15 cellular contexts compared by ENCODE assay signal in genomic region chr4:176302283-176303275, GRCh38. TPM values are rescaled to one million over a fixed set of nuclear protein-coding genes. Genes with fewer than 3 reads are reported as not detected.
DNase-seq lines count a peak whose midpoint lies in the region; TF ChIP-seq lines count a peak whose summit lies in the region.
"Had no signal": no experiment of that assay in that cellular context is flagged by ENCODE, and none has a peak within 500 bp of the region (broad histone marks: within the 10 kb centered on the region; RNA-seq: fewer than 3 reads in every experiment).

No MANE protein-coding gene starts in this region.

- no peak for TF ChIP-seq CTCF in SK-N-SH (IDR thresholded peaks at IDR 0.05)

- CTCF ChIA-PET in SK-N-SH (lab: Yijun Ruan, JAX) = interaction anchor here (0.7 to 1.3 kb wide), 2 partner anchors 10 to 30 kb away, joined by 3 to 5 read pairs; no protein-coding TSS in a partner anchor

- no peak overlapping the region for H2AFZ ChIP-seq in SK-N-SH (ENCODE audit: low read depth)

- H4K20me1 ChIP-seq in SK-N-SH (ENCODE audit: insufficient read depth) = no peaks in the 10 kb centered on the region

- no peaks in the 10 kb centered on the region for H3K36me3 ChIP-seq in SK-N-SH (replicated peaks in 1 of 2; ENCODE audit: control insufficient read depth in 1 of 2, insufficient read depth in 2 of 2, low read length in 1 of 2)
- H3K36me3 ChIP-seq in skeletal muscle satellite cell (ENCODE audit: insufficient read depth, low read length) = no peaks in the 10 kb centered on the region

- H3F3A ChIP-seq in SK-N-SH (replicated peaks; ENCODE audit: insufficient read depth) = peaks cover 5% of the 10 kb centered on the region

- H3K4me2 ChIP-seq in SK-N-SH = peak overlapping the region; percentile 4; the same call in 1 of the 2 replicates
- peak overlapping the region; percentile 39 for H3K4me2 ChIP-seq in skeletal muscle satellite cell (ENCODE audit: low read length)

- H3K9me3 ChIP-seq in SK-N-SH = no peaks in the 10 kb centered on the region
- H3K9me3 ChIP-seq in skeletal muscle satellite cell (replicated peaks; ENCODE audit: low read length) = no peaks in the 10 kb centered on the region

- WGBS in SK-N-SH (ENCODE audit: low lambda C conversion rate) = 37% methylated on average over 2 of the region's 2 CpGs

- H3K27me3 ChIP-seq in SK-N-SH (ENCODE audit: insufficient read depth) (no peaks in the 10 kb centered on the region), skeletal muscle satellite cell (ENCODE audit: control insufficient read depth, insufficient read depth, low read length) (no peaks in the 10 kb centered on the region)

- no peaks in the 10 kb centered on the region for H3K9me2 ChIP-seq in SK-N-SH

- H3K79me2 ChIP-seq in SK-N-SH (ENCODE audit: insufficient read depth) = no peaks in the 10 kb centered on the region

- H3K4me3 ChIP-seq in SK-N-SH (ENCODE audit: low read depth in 2 of 2, low read length in 1 of 2) (no peak overlapping the region), skeletal muscle satellite cell (ENCODE audit: low read length) (no peak overlapping the region)

- peak overlapping the region; percentile 34 to 54; a peak in 3 of 4 replicates for H3K27ac ChIP-seq in SK-N-SH (ENCODE audit: low read depth in 2 of 2, low read length in 1 of 2)
- H3K27ac ChIP-seq: 22Rv1 had no signal

- no peak for TF ChIP-seq RAD21 in SK-N-SH (IDR thresholded peaks at IDR 0.05; ENCODE audit: low read length)

- POLR2A ChIA-PET in SK-N-SH (lab: Yijun Ruan, JAX) = no interaction called here

- TF ChIP-seq EP300 in SK-N-SH (IDR thresholded peaks at IDR 0.05; ENCODE audit: borderline replicate concordance in 1 of 2, low read depth in 1 of 2, low read length in 1 of 2) = peak; percentile 15 to 90; a peak in 2 of 4 replicates

- H3K9ac ChIP-seq in SK-N-SH = no peak overlapping the region
- H3K9ac ChIP-seq in skeletal muscle satellite cell (ENCODE audit: low read depth, low read length) = no peak overlapping the region

- H3K4me1 ChIP-seq in SK-N-SH (ENCODE audit: control insufficient read depth in 1 of 2, insufficient read depth in 2 of 2, low read depth in 1 of 2, low read length in 1 of 2) (peaks cover 0 to 12% of the 10 kb centered on the region in 2 experiments; a peak in 1 of 4 replicates), skeletal muscle satellite cell (ENCODE audit: control insufficient read depth, insufficient read depth, low read length) (peaks cover 11% of the 10 kb centered on the region)

- DNase-seq in NCI-H82 (lab: John Stamatoyannopoulos, UW) (peak; percentile 40), NCI-H82 treated with DMSO at 0.1 percent for 48 hours (lab: John Stamatoyannopoulos, UW; ENCODE audit: unreplicated experiment) (no peak), SK-N-SH (no peak), fibroblast of peridontal ligament (ENCODE audit: extremely low read depth) (peak; percentile 86), NOMO-1 treated with dmso at 0.1 percent for 144 hours (lab: John Stamatoyannopoulos, UW; ENCODE audit: unreplicated experiment) (no peak), SKM-1 (lab: John Stamatoyannopoulos, UW; ENCODE audit: unreplicated experiment) (no peak)
- no peak for DNase-seq in stimulated activated CD4-positive, alpha-beta T cell treated with anti-CD3 and anti-CD28 coated beads, Interleukin-4, amount 100 ng/mL, for 1 hour
- DNase-seq: activated CD8-positive, alpha-beta T cell treated with anti-CD3 and anti-CD28 coated beads, Interleukin-2, amount 10 ng/mL, durations not matched to agents 7 days and 5 days; activated naive CD4-positive, alpha-beta T cell treated with Interleukin-2 at 50 U/mL for 16 hours; NCI-H1436; NCI-H774; retina had no signal

TF ChIP-seq in SK-N-SH, 30 proteins besides CTCF, POLR2A, EP300 and RAD21 (continues in another document):
- TF ChIP-seq, protein P1, sequence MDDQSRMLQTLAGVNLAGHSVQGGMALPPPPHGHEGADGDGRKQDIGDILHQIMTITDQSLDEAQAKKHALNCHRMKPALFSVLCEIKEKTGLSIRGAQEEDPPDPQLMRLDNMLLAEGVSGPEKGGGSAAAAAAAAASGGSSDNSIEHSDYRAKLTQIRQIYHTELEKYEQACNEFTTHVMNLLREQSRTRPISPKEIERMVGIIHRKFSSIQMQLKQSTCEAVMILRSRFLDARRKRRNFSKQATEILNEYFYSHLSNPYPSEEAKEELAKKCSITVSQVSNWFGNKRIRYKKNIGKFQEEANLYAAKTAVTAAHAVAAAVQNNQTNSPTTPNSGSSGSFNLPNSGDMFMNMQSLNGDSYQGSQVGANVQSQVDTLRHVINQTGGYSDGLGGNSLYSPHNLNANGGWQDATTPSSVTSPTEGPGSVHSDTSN (IDR thresholded peaks at IDR 0.05) = peak; percentile 93
- peak; percentile 35; the same call in 1 of the 2 replicates for TF ChIP-seq RXRA (IDR thresholded peaks at IDR 0.05; ENCODE audit: borderline replicate concordance, low read depth)
- TF ChIP-seq, protein P2, sequence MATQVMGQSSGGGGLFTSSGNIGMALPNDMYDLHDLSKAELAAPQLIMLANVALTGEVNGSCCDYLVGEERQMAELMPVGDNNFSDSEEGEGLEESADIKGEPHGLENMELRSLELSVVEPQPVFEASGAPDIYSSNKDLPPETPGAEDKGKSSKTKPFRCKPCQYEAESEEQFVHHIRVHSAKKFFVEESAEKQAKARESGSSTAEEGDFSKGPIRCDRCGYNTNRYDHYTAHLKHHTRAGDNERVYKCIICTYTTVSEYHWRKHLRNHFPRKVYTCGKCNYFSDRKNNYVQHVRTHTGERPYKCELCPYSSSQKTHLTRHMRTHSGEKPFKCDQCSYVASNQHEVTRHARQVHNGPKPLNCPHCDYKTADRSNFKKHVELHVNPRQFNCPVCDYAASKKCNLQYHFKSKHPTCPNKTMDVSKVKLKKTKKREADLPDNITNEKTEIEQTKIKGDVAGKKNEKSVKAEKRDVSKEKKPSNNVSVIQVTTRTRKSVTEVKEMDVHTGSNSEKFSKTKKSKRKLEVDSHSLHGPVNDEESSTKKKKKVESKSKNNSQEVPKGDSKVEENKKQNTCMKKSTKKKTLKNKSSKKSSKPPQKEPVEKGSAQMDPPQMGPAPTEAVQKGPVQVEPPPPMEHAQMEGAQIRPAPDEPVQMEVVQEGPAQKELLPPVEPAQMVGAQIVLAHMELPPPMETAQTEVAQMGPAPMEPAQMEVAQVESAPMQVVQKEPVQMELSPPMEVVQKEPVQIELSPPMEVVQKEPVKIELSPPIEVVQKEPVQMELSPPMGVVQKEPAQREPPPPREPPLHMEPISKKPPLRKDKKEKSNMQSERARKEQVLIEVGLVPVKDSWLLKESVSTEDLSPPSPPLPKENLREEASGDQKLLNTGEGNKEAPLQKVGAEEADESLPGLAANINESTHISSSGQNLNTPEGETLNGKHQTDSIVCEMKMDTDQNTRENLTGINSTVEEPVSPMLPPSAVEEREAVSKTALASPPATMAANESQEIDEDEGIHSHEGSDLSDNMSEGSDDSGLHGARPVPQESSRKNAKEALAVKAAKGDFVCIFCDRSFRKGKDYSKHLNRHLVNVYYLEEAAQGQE (IDR thresholded peaks at IDR 0.05; ENCODE audit: low read depth, low read length) = no peak
- peak; percentile 95 for TF ChIP-seq MEF2A (IDR thresholded peaks at IDR 0.05; ENCODE audit: borderline replicate concordance, low read depth)
- peak; percentile 88; the same call in 1 of the 2 replicates for TF ChIP-seq FOXM1 (IDR thresholded peaks at IDR 0.05; ENCODE audit: low read depth)
- TF ChIP-seq GABPA (IDR thresholded peaks at IDR 0.05; ENCODE audit: low read depth) = no peak
- no peak for TF ChIP-seq CHD2 (IDR thresholded peaks at IDR 0.05; ENCODE audit: low read length, partially characterized antibody)
- TF ChIP-seq FOSL2 (IDR thresholded peaks at IDR 0.05; ENCODE audit: borderline replicate concordance, low read depth) = peak; percentile 99
- TF ChIP-seq SIN3A (IDR thresholded peaks at IDR 0.05; ENCODE audit: borderline replicate concordance, low read depth, low read length) = no peak
- TF ChIP-seq MXI1 (IDR thresholded peaks at IDR 0.05; ENCODE audit: low read depth, low read length) = no peak
- peak; percentile 89 for TF ChIP-seq TCF12 (IDR thresholded peaks at IDR 0.05)
- TF ChIP-seq, protein P3, sequence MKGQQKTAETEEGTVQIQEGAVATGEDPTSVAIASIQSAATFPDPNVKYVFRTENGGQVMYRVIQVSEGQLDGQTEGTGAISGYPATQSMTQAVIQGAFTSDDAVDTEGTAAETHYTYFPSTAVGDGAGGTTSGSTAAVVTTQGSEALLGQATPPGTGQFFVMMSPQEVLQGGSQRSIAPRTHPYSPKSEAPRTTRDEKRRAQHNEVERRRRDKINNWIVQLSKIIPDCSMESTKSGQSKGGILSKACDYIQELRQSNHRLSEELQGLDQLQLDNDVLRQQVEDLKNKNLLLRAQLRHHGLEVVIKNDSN (IDR thresholded peaks at IDR 0.05; ENCODE audit: borderline replicate concordance, low read depth) = no peak
- no peak for TF ChIP-seq GATA2 (CRISPR knock-in tag; IDR thresholded peaks at IDR 0.05)
- TF ChIP-seq POLR2AphosphoS5 (IDR thresholded peaks at IDR 0.05; ENCODE audit: low read depth, low read length) = peak; percentile 67; the same call in 1 of the 2 replicates
- no peak for TF ChIP-seq EZH2phosphoT487 (IDR thresholded peaks at IDR 0.05; ENCODE audit: borderline replicate concordance, low read depth)
- no peak for TF ChIP-seq YY1 (IDR thresholded peaks at IDR 0.05; ENCODE audit: low read depth)
- peak; percentile 72 for TF ChIP-seq NFIC (IDR thresholded peaks at IDR 0.05; ENCODE audit: borderline replicate concordance)
- no peak for TF ChIP-seq IRF3 (IDR thresholded peaks at IDR 0.05; ENCODE audit: low read depth, low read length)

RNA-seq across cellular contexts. Expression of gene SPCS3, which starts 17.2 kb away (rescaled TPM):
- polyA plus RNA-seq in SK-N-SH (2012; rRNA removed) = 27.7 and 37.4 TPM in 2 replicates
- polyA plus RNA-seq in SK-N-SH (2012; cell fraction: cytosol; rRNA removed) = 41.4 and 52.3 TPM in 2 replicates
- polyA plus RNA-seq in SK-N-SH (2012; cell fraction: nucleus; rRNA removed) = 32.3 and 42.6 TPM in 2 replicates
- 123 and 128 TPM in 2 replicates for total RNA-seq in skeletal muscle satellite cell (2012; rRNA removed)

RNA-seq across cellular contexts. Expression of gene ASB5, which starts 33.6 kb away (rescaled TPM):
- polyA plus RNA-seq in SK-N-SH (2012; rRNA removed) = 0.13 and 0.54 TPM in 2 replicates
- polyA plus RNA-seq in SK-N-SH (2012; cell fraction: cytosol; rRNA removed) = 0.12 and 0.35 TPM in 2 replicates
- polyA plus RNA-seq in SK-N-SH (2012; cell fraction: nucleus; rRNA removed) = 0.34 and 0.51 TPM in 2 replicates
- total RNA-seq in skeletal muscle satellite cell (2012; rRNA removed) = 12.2 and 29.1 TPM in 2 replicates
- total RNA-seq: activated CD8-positive, alpha-beta T cell treated with anti-CD3 and anti-CD28 coated beads, Interleukin-2, amount 10 ng/mL, durations not matched to agents 7 days and 5 days; dermis microvascular lymphatic vessel endothelial cell had no signal

Comparison
In these comparisons a context has a peak if more than half of its experiments do, and no peak if none do; other contexts are left out.
1. DNase-seq: peak in NCI-H82 (single experiment) and fibroblast of peridontal ligament (single experiment); none in NCI-H82 treated with DMSO at 0.1 percent for 48 hours (single experiment), SK-N-SH (single experiment), stimulated activated CD4-positive, alpha-beta T cell treated with anti-CD3 and anti-CD28 coated beads, Interleukin-4, amount 100 ng/mL, for 1 hour (single experiment), NOMO-1 treated with dmso at 0.1 percent for 144 hours (single experiment) and SKM-1 (single experiment).